11 cellular contexts compared by ENCODE assay signal in genomic region chr10:30619966-30620365, GRCh38. TPM values are rescaled to one million over a fixed set of nuclear protein-coding genes. Genes with fewer than 3 reads are reported as not detected.
"Had no signal": no experiment of that assay in that cellular context is flagged by ENCODE, and none has a peak within 500 bp of the region (broad histone marks: within the 10 kb centered on the region; RNA-seq: fewer than 3 reads in every experiment).

No MANE protein-coding gene starts in this region.

- DNase-seq: GM23248, GOT3, H7, HFFc6, KG1 had no signal

- H3K36me3 ChIP-seq: HAP-1 had no signal

- ATAC-seq: HCT116 had no signal

- H2AFZ ChIP-seq: GM23248 had no signal

- FAIRE-seq: HTR-8/SVneo had no signal

- H3K4me3 Mint-ChIP-seq: HFFc6, IgD-negative memory B cell had no signal

- H3K9me3 ChIP-seq: HAP-1 had no signal

- H3K27ac Mint-ChIP-seq: HFFc6, IgD-negative memory B cell had no signal

- H3K9ac ChIP-seq: GM23248 had no signal

- H3K9me3 Mint-ChIP-seq: HFFc6 had no signal

- H3K4me3 ChIP-seq: GM23248, HAP-1 had no signal

- H3K27ac ChIP-seq: GM23248 had no signal

- H3K4me1 ChIP-seq: HAP-1 had no signal

- H3K36me3 Mint-ChIP-seq: IgD-negative memory B cell had no signal

RNA-seq across cellular contexts. Expression of gene LYZL2, which starts 9.6 kb away (rescaled TPM):
- total RNA-seq: GM23248, H4, H7, HFFc6, HT-29 had no signal
- polyA plus RNA-seq: GM23248, IgD-negative memory B cell had no signal
